Comparison of ENCODE assay signal across 1 cellular context in genomic region chr18:2587788-2588187, GRCh38.
A peak's percentile ranks its signal among the peaks of the same experiment; 100 is the strongest.
TF ChIP-seq lines count a peak whose summit lies in the region.

No MANE protein-coding gene starts in this region.

TF ChIP-seq in HEK293, 187 proteins besides CTCF, POLR2A, EP300 and RAD21 (continued from another document):
- TF ChIP-seq ZNF398 (tag by site-specific recombination; IDR thresholded peaks at IDR 0.05) (no peak), EGR2 (tag by site-specific recombination; IDR thresholded peaks at IDR 0.05; ENCODE audit: low read depth) (no peak), ZNF19 (tag by site-specific recombination; IDR thresholded peaks at IDR 0.05; ENCODE audit: low read depth) (no peak), ZNF660 (tag by site-specific recombination; IDR thresholded peaks at IDR 0.05) (0 out of 2 replicates have a peak, but pooled peaks have one; percentile 29), OSR2 (tag by site-specific recombination; IDR thresholded peaks at IDR 0.05) (peak; percentile 78; the same call in 1 of the 2 replicates), ZNF600 (tag by site-specific recombination; IDR thresholded peaks at IDR 0.05) (0 out of 2 replicates have a peak, but pooled peaks have one; percentile 17), ZNF664 (tag by site-specific recombination; IDR thresholded peaks at IDR 0.05) (no peak), PRDM6 (tag by site-specific recombination; IDR thresholded peaks at IDR 0.05) (peak; percentile 67), ZNF571 (tag by site-specific recombination; IDR thresholded peaks at IDR 0.05) (no peak), TSHZ1 (tag by site-specific recombination; IDR thresholded peaks at IDR 0.05; ENCODE audit: borderline replicate concordance) (no peak), FEZF1 (tag by site-specific recombination; IDR thresholded peaks at IDR 0.05) (peak; percentile 85)
